ENCODE assay signal across 8 cellular contexts in genomic region chr1:100250264-100250663, GRCh38.
DNase-seq lines count a peak whose midpoint lies in the region; TF ChIP-seq lines count a peak whose summit lies in the region.

No MANE protein-coding gene starts in this region.

- DNase-seq in COLO829 (ENCODE audit: low spot score), result peak; percentile 2
- DNase-seq in NT2/D1 (ENCODE audit: low read depth, low spot score), result no peak
- peak; percentile 39 for DNase-seq in fibroblast of gingiva (ENCODE audit: low read depth)
- no peak for DNase-seq in retinal pigment epithelial cell (ENCODE audit: low read depth)
- DNase-seq in KG1 (lab: John Stamatoyannopoulos, UW), result no peak
- no peak for DNase-seq in NCI-H1694 (lab: John Stamatoyannopoulos, UW)
- DNase-seq in NCI-H1105 treated with DMSO at 0.1 percent for 48 hours (lab: John Stamatoyannopoulos, UW), result no peak
- DNase-seq in DMS79 treated with DMSO at 0.1 percent for 48 hours (lab: John Stamatoyannopoulos, UW), result no peak

- H3K4me1 ChIP-seq in NT2/D1 (ENCODE audit: insufficient read depth, insufficient read length), result no peaks in the 10 kb centered on the region

- TF ChIP-seq CTCF in retinal pigment epithelial cell (conservative IDR thresholded peaks at IDR 0.05; ENCODE audit: low read depth, low read length), result no peak

- H3K36me3 ChIP-seq in NT2/D1 (ENCODE audit: insufficient read depth, insufficient read length, low read length), result peaks cover 7% of the 10 kb centered on the region

- no peaks in the 10 kb centered on the region for H3K9me3 ChIP-seq in NT2/D1 (ENCODE audit: insufficient read depth, low read length)

- H3K27me3 ChIP-seq in NT2/D1 (ENCODE audit: insufficient read depth, insufficient read length), result no peaks in the 10 kb centered on the region

- peak overlapping the region; percentile 94 for H3K4me3 ChIP-seq in NT2/D1 (ENCODE audit: insufficient read length, low read depth)
- H3K4me3 ChIP-seq in retinal pigment epithelial cell (ENCODE audit: low read length), result peak overlapping the region; percentile 97

- no peak overlapping the region for H3K9ac ChIP-seq in NT2/D1 (ENCODE audit: insufficient read length, low read depth)

Comparison
In these comparisons a context has a peak if more than half of its experiments do, and no peak if none do; other contexts are left out.
1. DNase-seq: peak in COLO829 (single experiment) and fibroblast of gingiva (single experiment); none in NT2/D1 (single experiment), retinal pigment epithelial cell (single experiment), KG1 (single experiment), NCI-H1694 (single experiment), NCI-H1105 treated with DMSO at 0.1 percent for 48 hours (single experiment) and DMS79 treated with DMSO at 0.1 percent for 48 hours (single experiment).